In genomic region chr20:63272105-63273078, GRCh38 we compare ENCODE assay signal across 8 cellular contexts.
DNase-seq lines count a peak whose midpoint lies in the region; ATAC-seq and TF ChIP-seq lines count a peak whose summit lies in the region.

TSS of gene ARFGAP1 (plus strand) at chr20:63272813. CDS start at chr20:63275581, 2,768 bp downstream.

- ATAC-seq in HG02938 (IDR thresholded peaks at IDR 0.05; ENCODE audit: unreplicated experiment): peak; percentile 75

- peak; percentile 88 to 91 for DNase-seq in NCI-H1930 (lab: John Stamatoyannopoulos, UW)
- peak; percentile 80 for DNase-seq in T-helper 9 cell
- peak; percentile 96 for DNase-seq in astrocyte of the hippocampus (ENCODE audit: low read depth, low spot score)
- peak; percentile 79 for DNase-seq in hippocampal formation (lab: John Stamatoyannopoulos, UW)
- DNase-seq in retinal pigment epithelial cell (ENCODE audit: low read depth): peak; percentile 64
- DNase-seq in OCI-M2 (lab: John Stamatoyannopoulos, UW; ENCODE audit: unreplicated experiment): no peak

- H3K4me3 ChIP-seq in retinal pigment epithelial cell (ENCODE audit: low read length): peak within 1 kb of the TSS; percentile 92

- no peak for TF ChIP-seq CTCF in retinal pigment epithelial cell (conservative IDR thresholded peaks at IDR 0.05; ENCODE audit: low read depth, low read length)

- peak; percentile 85 for TF ChIP-seq POLR2A in GM15510 (IDR thresholded peaks at IDR 0.05; ENCODE audit: borderline replicate concordance, extremely low read depth, insufficient read length)
